ENCODE assay signal across 8 cellular contexts in genomic region chr11:27700351-27701261, GRCh38. TPM values are rescaled to one million over a fixed set of nuclear protein-coding genes. Genes with fewer than 3 reads are reported as not detected.
A peak's percentile ranks its signal among the peaks of the same experiment; 100 is the strongest.
DNase-seq lines count a peak whose midpoint lies in the region; ATAC-seq and TF ChIP-seq lines count a peak whose summit lies in the region.

BDNF (minus strand) TSS chr11:27700455; CDS start chr11:27658564, 41,891 bp downstream.

- in situ Hi-C loops in SK-MEL-5 (cut with HindIII; ENCODE audit: low pct_unique_long_range_greater_than_20kb, low sequenced_read_pairs), result no loop called here

- ATAC-seq in HG02981 (IDR thresholded peaks at IDR 0.05; ENCODE audit: unreplicated experiment), result no peak
- no peak for ATAC-seq in HG02973 (IDR thresholded peaks at IDR 0.05; ENCODE audit: unreplicated experiment)

- DNase-seq in H4 (ENCODE audit: low spot score) (peak; percentile 44), SK-MEL-5 (ENCODE audit: low read depth, low spot score) (peak; percentile 5), endothelial cell (ENCODE audit: low spot score) (no peak), NCI-H526 treated with DMSO at 0.1 percent for 48 hours (lab: John Stamatoyannopoulos, UW) (no peak)

- H3K36me3 ChIP-seq in DOHH2 (ENCODE audit: control insufficient read depth, low read length) (no peaks in the 10 kb centered on the region), muscle layer of colon (ENCODE audit: insufficient read depth, low read length) (no peaks in the 10 kb centered on the region)

- H3K27me3 ChIP-seq in DOHH2 (ENCODE audit: control insufficient read depth, low read length) (peaks cover 48% of the 10 kb centered on the region), muscle layer of colon (ENCODE audit: control insufficient read depth in 1 of 2, insufficient read depth in 2 of 2, low read length in 2 of 2) (peaks cover 26 to 67% of the 10 kb centered on the region in 2 donors)

- H3K4me1 Mint-ChIP-seq in endothelial cell (ENCODE audit: unreplicated experiment), result peaks cover 17% of the 10 kb centered on the region

- peak within 1 kb of the TSS; percentile 45 for H3K4me2 ChIP-seq in DOHH2 (ENCODE audit: low read length)

- no peaks in the 10 kb centered on the region for H4K20me1 ChIP-seq in DOHH2 (ENCODE audit: control insufficient read depth, insufficient read depth, low read depth, low read length)

- H3F3A ChIP-seq in DOHH2 (ENCODE audit: control insufficient read depth, insufficient read depth), result no peaks in the 10 kb centered on the region

- H3K9me2 ChIP-seq in DOHH2 (replicated peaks; ENCODE audit: control insufficient read depth, low read length), result no peaks in the 10 kb centered on the region

- H3K36me3 Mint-ChIP-seq in endothelial cell (ENCODE audit: low read depth, unreplicated experiment), result no peaks in the 10 kb centered on the region

- no peak within 1 kb of the TSS for H3K27ac Mint-ChIP-seq in endothelial cell (ENCODE audit: unreplicated experiment)

- H3K4me3 Mint-ChIP-seq in endothelial cell (ENCODE audit: unreplicated experiment), result peak within 1 kb of the TSS; percentile 92

- no peaks in the 10 kb centered on the region for H3K9me3 Mint-ChIP-seq in endothelial cell (ENCODE audit: unreplicated experiment)

- TF ChIP-seq CTCF in DOHH2 (IDR thresholded peaks at IDR 0.05; ENCODE audit: low read depth, low read length, poor library complexity, severe bottlenecking), result no peak
- TF ChIP-seq CTCF in endothelial cell (IDR thresholded peaks at IDR 0.05; ENCODE audit: unreplicated experiment), result no peak

- no peak within 1 kb of the TSS for H3K27ac ChIP-seq in DOHH2 (ENCODE audit: low read depth, low read length)
- H3K27ac ChIP-seq in muscle layer of colon (ENCODE audit: low read depth, low read length), result no peak within 1 kb of the TSS

- no peaks in the 10 kb centered on the region for H3K79me2 ChIP-seq in DOHH2 (ENCODE audit: control insufficient read depth, low read length)

- H3K4me3 ChIP-seq in DOHH2 (ENCODE audit: low read length) (no peak within 1 kb of the TSS), muscle layer of colon (ENCODE audit: low read depth in 1 of 2, low read length in 2 of 2) (peak within 1 kb of the TSS; percentile 57 to 72)

- H3K27me3 Mint-ChIP-seq in endothelial cell (ENCODE audit: unreplicated experiment), result peaks cover 15% of the 10 kb centered on the region

- H3K9me3 ChIP-seq in DOHH2 (ENCODE audit: control insufficient read depth, insufficient read depth, low read length), result no peaks in the 10 kb centered on the region
- H3K9me3 ChIP-seq in muscle layer of colon (ENCODE audit: low read length), result no peaks in the 10 kb centered on the region

- no peak within 1 kb of the TSS for H3K9ac ChIP-seq in muscle layer of colon (ENCODE audit: low read length)

- H3K4me1 ChIP-seq in DOHH2 (ENCODE audit: control insufficient read depth, low read length), result peaks cover 3% of the 10 kb centered on the region
- H3K4me1 ChIP-seq in muscle layer of colon (ENCODE audit: insufficient read depth, low read length), result peaks cover 16% of the 10 kb centered on the region

RNA-seq across cellular contexts. Expression of gene BDNF, which starts in this region (rescaled TPM):
- 10.6 and 16.1 TPM in 2 replicates for total RNA-seq in H4 (2014; rRNA removed; shearing (Covaris generic))
- 0.37 and 0.66 TPM in 2 replicates for total RNA-seq in SK-MEL-5 (2014; rRNA removed; shearing (Covaris generic))
- polyA plus RNA-seq in SK-MEL-5 (2015; cell fraction: cytosol; rRNA removed), result 0.63 and 0.72 TPM in 2 replicates
- 0.38 TPM in 1 of 2 replicates, not detected in the other for polyA plus RNA-seq in SK-MEL-5 (2015; cell fraction: nucleus; rRNA removed)
- 0.10 TPM for total RNA-seq in endothelial cell (ENCODE audit: unreplicated experiment)

Comparison
In these comparisons a context has a peak if more than half of its experiments do, and no peak if none do; other contexts are left out.
1. Peak in DNase-seq in SK-MEL-5; RNA of the gene not detected or under 1 TPM.